ENCODE assay signal across 1 cellular context in genomic region chr1:53325326-53326087, GRCh38.
TF ChIP-seq lines count a peak whose summit lies in the region.

No MANE protein-coding gene starts in this region.

TF ChIP-seq in HepG2, 621 proteins besides CTCF, POLR2A, EP300 and RAD21 (continues in another document):
- TF ChIP-seq ZBTB40 (IDR thresholded peaks at IDR 0.05) (no peak), ZBTB40 (CRISPR knock-in tag; IDR thresholded peaks at IDR 0.05) (no peak), RXRA (CRISPR knock-in tag; IDR thresholded peaks at IDR 0.05) (no peak), HHEX (CRISPR knock-in tag; IDR thresholded peaks at IDR 0.05) (no peak), BRD4 (CRISPR knock-in tag; IDR thresholded peaks at IDR 0.05) (no peak), ZFY (CRISPR knock-in tag; IDR thresholded peaks at IDR 0.05) (no peak), KLF15 (CRISPR knock-in tag; IDR thresholded peaks at IDR 0.05; ENCODE audit: borderline replicate concordance) (0 out of 2 replicates have a peak, but pooled peaks have one; percentile 16), KIAA2018 (CRISPR knock-in tag; IDR thresholded peaks at IDR 0.05; ENCODE audit: borderline replicate concordance) (no peak), SMAD9 (CRISPR knock-in tag; IDR thresholded peaks at IDR 0.05) (no peak), NR2F6 (IDR thresholded peaks at IDR 0.05) (no peak), NR2F6 (CRISPR knock-in tag; IDR thresholded peaks at IDR 0.05) (no peak), ZNF138 (CRISPR knock-in tag; IDR thresholded peaks at IDR 0.05; ENCODE audit: low read depth) (no peak), ZNF768 (CRISPR knock-in tag; IDR thresholded peaks at IDR 0.05) (peak; percentile 34; the same call in 1 of the 2 replicates), GPBP1L1 (CRISPR knock-in tag; IDR thresholded peaks at IDR 0.05) (no peak), ZNF251 (CRISPR knock-in tag; IDR thresholded peaks at IDR 0.05) (no peak), CEBPB (IDR thresholded peaks at IDR 0.05; ENCODE audit: borderline replicate concordance, low read depth, low read length) (no peak), MEF2D (CRISPR knock-in tag; IDR thresholded peaks at IDR 0.05) (0 out of 2 replicates have a peak, but pooled peaks have one; percentile 32), HOXD1 (CRISPR knock-in tag; IDR thresholded peaks at IDR 0.05) (no peak), HNRNPL (IDR thresholded peaks at IDR 0.05; ENCODE audit: low read depth, low read length) (0 out of 2 replicates have a peak, but pooled peaks have one; percentile 62), ZNF414 (CRISPR knock-in tag; IDR thresholded peaks at IDR 0.05) (no peak), ARID5B (CRISPR knock-in tag; IDR thresholded peaks at IDR 0.05) (no peak), HNF1A (IDR thresholded peaks at IDR 0.05; ENCODE audit: low read depth) (no peak), HNF1A (CRISPR knock-in tag; IDR thresholded peaks at IDR 0.05; ENCODE audit: borderline replicate concordance) (no peak), POGZ (CRISPR knock-in tag; IDR thresholded peaks at IDR 0.05) (no peak), ZNF788 (CRISPR knock-in tag; IDR thresholded peaks at IDR 0.05; ENCODE audit: borderline replicate concordance) (no peak), IKZF4 (CRISPR knock-in tag; IDR thresholded peaks at IDR 0.05; ENCODE audit: borderline replicate concordance, low read depth, not compliant biosample characterization) (peak; percentile 32), NFKBIZ (CRISPR knock-in tag; IDR thresholded peaks at IDR 0.05) (no peak)
